Comparison of ENCODE assay signal across 8 cellular contexts in genomic region chr1:23216771-23217420, GRCh38. TPM values are rescaled to one million over a fixed set of nuclear protein-coding genes. Genes with fewer than 3 reads are reported as not detected.
DNase-seq lines count a peak whose midpoint lies in the region; ATAC-seq and TF ChIP-seq lines count a peak whose summit lies in the region.

No MANE protein-coding gene starts in this region.

- ATAC-seq in memory B cell (ENCODE audit: low read depth) (peak; percentile 56), GM21529 (IDR thresholded peaks at IDR 0.05; ENCODE audit: unreplicated experiment) (no peak), HG03457 (IDR thresholded peaks at IDR 0.05; ENCODE audit: unreplicated experiment) (no peak)

- no peaks in the 10 kb centered on the region for H3K9me3 Mint-ChIP-seq in memory B cell

- H3K36me3 ChIP-seq in Peyer's patch (no peaks in the 10 kb centered on the region), breast epithelium (no peaks in the 10 kb centered on the region), thymus (ENCODE audit: control insufficient read depth, insufficient read depth) (no peaks in the 10 kb centered on the region)

- no peak for TF ChIP-seq POLR2A in Peyer's patch (IDR thresholded peaks at IDR 0.05)
- TF ChIP-seq POLR2A in breast epithelium (IDR thresholded peaks at IDR 0.05), result no peak

- peak in 2 of 3 donors; percentile 53 to 65 for DNase-seq in Peyer's patch
- DNase-seq in breast epithelium (ENCODE audit: low spot score in 2 of 2), result no peak
- peak; percentile 24 to 47 for DNase-seq in memory B cell (ENCODE audit: low spot score in 2 of 2)
- no peak for DNase-seq in AG08395 (ENCODE audit: low spot score)

- peak; percentile 65 for TF ChIP-seq CTCF in GM12873 (IDR thresholded peaks at IDR 0.05; ENCODE audit: insufficient read depth, low read depth, low read length, missing control alignments)
- peak in 5 of 6 experiments; percentile 36 to 87 (median 77) for TF ChIP-seq CTCF in Peyer's patch (IDR thresholded peaks at IDR 0.05)
- TF ChIP-seq CTCF in breast epithelium (IDR thresholded peaks at IDR 0.05), result peak in 1 of 3 donors; percentile 39

- H3K36me3 Mint-ChIP-seq in memory B cell, result peaks cover 4% of the 10 kb centered on the region

- H3K27ac Mint-ChIP-seq in memory B cell, result no peak overlapping the region

- H3K4me1 ChIP-seq in Peyer's patch, result peaks cover 0 to 17% (median 9%) of the 10 kb centered on the region in 4 donors
- no peaks in the 10 kb centered on the region for H3K4me1 ChIP-seq in breast epithelium
- H3K4me1 ChIP-seq in thymus (ENCODE audit: control insufficient read depth, insufficient read depth, low read length), result peaks cover 7% of the 10 kb centered on the region

- peaks cover 32% of the 10 kb centered on the region for H3K27me3 Mint-ChIP-seq in memory B cell

- peak overlapping the region in 3 of 4 donors; percentile 51 to 62 (median 52) for H3K27ac ChIP-seq in Peyer's patch
- no peak overlapping the region for H3K27ac ChIP-seq in breast epithelium
- H3K27ac ChIP-seq in thymus (ENCODE audit: low read depth), result no peak overlapping the region

- H3K4me3 ChIP-seq in Peyer's patch (peak overlapping the region; percentile 41 to 81 (median 58)), breast epithelium (peak overlapping the region; percentile 28 to 68 (median 54)), thymus (ENCODE audit: low read length) (peak overlapping the region; percentile 31)

- under 1% methylated on average over 78 of the region's 78 CpGs for WGBS in thymus

- peaks cover 4% of the 10 kb centered on the region for H3K4me1 Mint-ChIP-seq in memory B cell

- intact Hi-C loops in breast epithelium (cut with DNase I; ENCODE audit: low total_unique reads), result no loop called here

- H3K9me3 ChIP-seq in Peyer's patch, result no peaks in the 10 kb centered on the region
- H3K9me3 ChIP-seq in breast epithelium, result no peaks in the 10 kb centered on the region
- no peaks in the 10 kb centered on the region for H3K9me3 ChIP-seq in thymus (ENCODE audit: control insufficient read depth)

- H3K27me3 ChIP-seq in Peyer's patch (peaks cover 0 to 10% of the 10 kb centered on the region in 2 donors), breast epithelium (peaks cover 8 to 33% of the 10 kb centered on the region in 2 donors), thymus (ENCODE audit: control insufficient read depth, insufficient read depth) (peaks cover 30% of the 10 kb centered on the region)

- H3K4me3 Mint-ChIP-seq in memory B cell, result no peak overlapping the region

RNA-seq across cellular contexts. Expression of gene HTR1D, which starts 0.4 kb away (rescaled TPM):
- 10 to 100 TPM in 2 of 4 donors, 1 to 10 TPM in 2; 2.5 to 23.1 (median 11.1) TPM for total RNA-seq in Peyer's patch
- not detected for total RNA-seq in breast epithelium
- 0.07 TPM for polyA plus RNA-seq in thymus

RNA-seq across cellular contexts. Expression of gene LUZP1, which starts 48.2 kb away (rescaled TPM):
- total RNA-seq in Peyer's patch (10 to 100 TPM; 38.8 to 92.8 (median 70.4) TPM), breast epithelium (10 to 100 TPM; 21.0 to 26.6 (median 24.6) TPM)
- polyA plus RNA-seq in thymus, result 5.5 TPM

Comparison
In these comparisons a context has a peak if more than half of its experiments do, and no peak if none do; other contexts are left out.
1. DNase-seq: peak in Peyer's patch (2 of 3) and memory B cell (2 of 2); none in breast epithelium (0 of 2) and AG08395 (single experiment).
2. H3K27ac ChIP-seq: peak in Peyer's patch (3 of 4); none in breast epithelium (0 of 2) and thymus (single experiment).
3. Peak in every context shown above with its lines, with median percentiles within 50 percentile points of each other: H3K4me3 ChIP-seq.